In genomic region chr11:67495234-67496005, GRCh38 we compare ENCODE assay signal across 1 cellular context.
TF ChIP-seq lines count a peak whose summit lies in the region.

No MANE protein-coding gene starts in this region.

TF ChIP-seq in IMR-90, 13 proteins besides CTCF, POLR2A, EP300 and RAD21:
- TF ChIP-seq BHLHE40 (IDR thresholded peaks at IDR 0.05; ENCODE audit: low read depth, low read length): no peak
- no peak for TF ChIP-seq RCOR1 (IDR thresholded peaks at IDR 0.05; ENCODE audit: insufficient replicate concordance, low read length)
- TF ChIP-seq CEBPB (IDR thresholded peaks at IDR 0.05; ENCODE audit: low read depth, low read length): no peak
- TF ChIP-seq MXI1 (IDR thresholded peaks at IDR 0.05; ENCODE audit: borderline replicate concordance, low read depth, low read length): no peak
- no peak for TF ChIP-seq MAZ (IDR thresholded peaks at IDR 0.05; ENCODE audit: borderline replicate concordance, low read depth, low read length)
- TF ChIP-seq FOS (IDR thresholded peaks at IDR 0.05; ENCODE audit: low read depth, low read length): no peak
- TF ChIP-seq NFE2L2 (IDR thresholded peaks at IDR 0.05; ENCODE audit: low read depth, low read length): no peak
- no peak for TF ChIP-seq ELK1 (IDR thresholded peaks at IDR 0.05; ENCODE audit: borderline replicate concordance, low read depth, low read length)
- TF ChIP-seq CHD1 (IDR thresholded peaks at IDR 0.05; ENCODE audit: low read depth, low read length): no peak
- no peak for TF ChIP-seq RFX5 (IDR thresholded peaks at IDR 0.05; ENCODE audit: low read depth, low read length)
- no peak for TF ChIP-seq SMC3 (IDR thresholded peaks at IDR 0.05; ENCODE audit: low read depth, low read length)
- TF ChIP-seq USF2 (IDR thresholded peaks at IDR 0.05; ENCODE audit: low read depth, low read length): no peak
- no peak for TF ChIP-seq MAFK (IDR thresholded peaks at IDR 0.05; ENCODE audit: low read depth, low read length)
